Comparison of ENCODE assay signal across 1 cellular context in the genomic region with DNA sequence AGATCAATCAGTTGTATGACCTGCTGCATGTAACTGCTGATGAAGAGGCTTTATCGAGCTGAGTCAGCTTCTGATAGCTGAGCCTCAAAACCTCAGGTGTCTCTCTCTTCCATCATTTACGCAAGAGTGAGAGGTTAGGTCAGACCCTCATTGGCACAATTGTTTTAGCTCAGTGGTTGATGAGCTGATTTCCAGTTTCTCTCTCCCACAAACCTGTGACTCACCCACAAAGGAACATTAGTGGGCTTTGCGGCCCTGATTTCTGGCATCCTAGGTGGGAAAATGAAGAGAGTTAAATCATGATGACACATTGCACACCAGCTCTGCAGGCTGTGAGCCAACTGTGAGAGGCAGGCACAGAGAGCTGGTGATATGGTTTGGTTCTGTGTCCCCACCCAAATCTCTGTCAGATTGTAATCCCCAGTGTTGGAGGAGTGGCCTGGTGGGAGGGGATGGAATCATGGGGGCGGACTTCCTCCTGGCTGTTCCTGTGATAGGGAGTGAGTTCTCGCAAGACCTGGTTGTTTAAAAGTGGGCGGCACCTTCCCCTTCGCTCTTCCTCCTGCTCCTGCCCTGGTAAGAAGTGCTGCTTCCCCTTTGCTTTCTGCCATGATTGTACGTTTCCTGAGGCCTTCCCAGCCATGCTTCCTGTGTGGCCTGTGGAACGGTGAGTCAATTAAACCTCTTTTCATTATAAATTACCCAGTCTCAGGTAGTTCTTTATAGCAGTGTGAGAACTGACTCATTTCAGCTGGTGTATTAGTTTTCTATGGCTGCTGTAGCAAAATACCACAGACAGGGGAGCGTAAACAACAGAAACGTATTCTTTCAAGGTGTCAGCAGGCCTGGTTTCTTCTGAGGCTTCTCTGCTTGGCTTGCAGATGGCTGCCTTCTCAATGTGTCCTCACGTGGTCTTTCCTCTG.
TF ChIP-seq lines count a peak whose summit lies in the region.

No MANE protein-coding gene starts in this region.

TF ChIP-seq in GM23338, 12 proteins besides CTCF, POLR2A, EP300 and RAD21 (continued from another document):
- TF ChIP-seq, protein P1, sequence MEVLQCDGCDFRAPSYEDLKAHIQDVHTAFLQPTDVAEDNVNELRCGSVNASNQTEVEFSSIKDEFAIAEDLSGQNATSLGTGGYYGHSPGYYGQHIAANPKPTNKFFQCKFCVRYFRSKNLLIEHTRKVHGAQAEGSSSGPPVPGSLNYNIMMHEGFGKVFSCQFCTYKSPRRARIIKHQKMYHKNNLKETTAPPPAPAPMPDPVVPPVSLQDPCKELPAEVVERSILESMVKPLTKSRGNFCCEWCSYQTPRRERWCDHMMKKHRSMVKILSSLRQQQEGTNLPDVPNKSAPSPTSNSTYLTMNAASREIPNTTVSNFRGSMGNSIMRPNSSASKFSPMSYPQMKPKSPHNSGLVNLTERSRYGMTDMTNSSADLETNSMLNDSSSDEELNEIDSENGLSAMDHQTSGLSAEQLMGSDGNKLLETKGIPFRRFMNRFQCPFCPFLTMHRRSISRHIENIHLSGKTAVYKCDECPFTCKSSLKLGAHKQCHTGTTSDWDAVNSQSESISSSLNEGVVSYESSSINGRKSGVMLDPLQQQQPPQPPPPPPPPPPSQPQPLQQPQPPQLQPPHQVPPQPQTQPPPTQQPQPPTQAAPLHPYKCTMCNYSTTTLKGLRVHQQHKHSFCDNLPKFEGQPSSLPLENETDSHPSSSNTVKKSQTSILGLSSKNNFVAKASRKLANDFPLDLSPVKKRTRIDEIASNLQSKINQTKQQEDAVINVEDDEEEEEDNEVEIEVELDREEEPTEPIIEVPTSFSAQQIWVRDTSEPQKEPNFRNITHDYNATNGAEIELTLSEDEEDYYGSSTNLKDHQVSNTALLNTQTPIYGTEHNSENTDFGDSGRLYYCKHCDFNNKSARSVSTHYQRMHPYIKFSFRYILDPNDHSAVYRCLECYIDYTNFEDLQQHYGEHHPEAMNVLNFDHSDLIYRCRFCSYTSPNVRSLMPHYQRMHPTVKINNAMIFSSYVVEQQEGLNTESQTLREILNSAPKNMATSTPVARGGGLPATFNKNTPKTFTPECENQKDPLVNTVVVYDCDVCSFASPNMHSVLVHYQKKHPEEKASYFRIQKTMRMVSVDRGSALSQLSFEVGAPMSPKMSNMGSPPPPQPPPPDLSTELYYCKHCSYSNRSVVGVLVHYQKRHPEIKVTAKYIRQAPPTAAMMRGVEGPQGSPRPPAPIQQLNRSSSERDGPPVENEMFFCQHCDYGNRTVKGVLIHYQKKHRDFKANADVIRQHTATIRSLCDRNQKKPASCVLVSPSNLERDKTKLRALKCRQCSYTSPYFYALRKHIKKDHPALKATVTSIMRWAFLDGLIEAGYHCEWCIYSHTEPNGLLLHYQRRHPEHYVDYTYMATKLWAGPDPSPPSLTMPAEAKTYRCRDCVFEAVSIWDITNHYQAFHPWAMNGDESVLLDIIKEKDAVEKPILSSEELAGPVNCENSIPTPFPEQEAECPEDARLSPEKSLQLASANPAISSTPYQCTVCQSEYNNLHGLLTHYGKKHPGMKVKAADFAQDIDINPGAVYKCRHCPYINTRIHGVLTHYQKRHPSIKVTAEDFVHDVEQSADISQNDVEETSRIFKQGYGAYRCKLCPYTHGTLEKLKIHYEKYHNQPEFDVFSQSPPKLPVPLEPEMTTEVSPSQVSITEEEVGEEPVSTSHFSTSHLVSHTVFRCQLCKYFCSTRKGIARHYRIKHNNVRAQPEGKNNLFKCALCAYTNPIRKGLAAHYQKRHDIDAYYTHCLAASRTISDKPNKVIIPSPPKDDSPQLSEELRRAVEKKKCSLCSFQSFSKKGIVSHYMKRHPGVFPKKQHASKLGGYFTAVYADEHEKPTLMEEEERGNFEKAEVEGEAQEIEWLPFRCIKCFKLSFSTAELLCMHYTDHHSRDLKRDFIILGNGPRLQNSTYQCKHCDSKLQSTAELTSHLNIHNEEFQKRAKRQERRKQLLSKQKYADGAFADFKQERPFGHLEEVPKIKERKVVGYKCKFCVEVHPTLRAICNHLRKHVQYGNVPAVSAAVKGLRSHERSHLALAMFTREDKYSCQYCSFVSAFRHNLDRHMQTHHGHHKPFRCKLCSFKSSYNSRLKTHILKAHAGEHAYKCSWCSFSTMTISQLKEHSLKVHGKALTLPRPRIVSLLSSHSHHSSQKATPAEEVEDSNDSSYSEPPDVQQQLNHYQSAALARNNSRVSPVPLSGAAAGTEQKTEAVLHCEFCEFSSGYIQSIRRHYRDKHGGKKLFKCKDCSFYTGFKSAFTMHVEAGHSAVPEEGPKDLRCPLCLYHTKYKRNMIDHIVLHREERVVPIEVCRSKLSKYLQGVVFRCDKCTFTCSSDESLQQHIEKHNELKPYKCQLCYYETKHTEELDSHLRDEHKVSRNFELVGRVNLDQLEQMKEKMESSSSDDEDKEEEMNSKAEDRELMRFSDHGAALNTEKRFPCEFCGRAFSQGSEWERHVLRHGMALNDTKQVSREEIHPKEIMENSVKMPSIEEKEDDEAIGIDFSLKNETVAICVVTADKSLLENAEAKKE (CRISPR knock-in tag; IDR thresholded peaks at IDR 0.05): no peak
- TF ChIP-seq JUNB (IDR thresholded peaks at IDR 0.05; ENCODE audit: unreplicated experiment) (no peak), EZH2 (IDR thresholded peaks at IDR 0.05; ENCODE audit: low read depth, unreplicated experiment) (no peak), POLR2AphosphoS5 (IDR thresholded peaks at IDR 0.05; ENCODE audit: low read depth) (no peak), ZNF331 (CRISPR knock-in tag; IDR thresholded peaks at IDR 0.05; ENCODE audit: low read depth) (no peak), STAT1 (IDR thresholded peaks at IDR 0.05; ENCODE audit: unreplicated experiment) (no peak), EZH2phosphoT487 (IDR thresholded peaks at IDR 0.05; ENCODE audit: unreplicated experiment) (no peak)
- TF ChIP-seq, protein P2, sequence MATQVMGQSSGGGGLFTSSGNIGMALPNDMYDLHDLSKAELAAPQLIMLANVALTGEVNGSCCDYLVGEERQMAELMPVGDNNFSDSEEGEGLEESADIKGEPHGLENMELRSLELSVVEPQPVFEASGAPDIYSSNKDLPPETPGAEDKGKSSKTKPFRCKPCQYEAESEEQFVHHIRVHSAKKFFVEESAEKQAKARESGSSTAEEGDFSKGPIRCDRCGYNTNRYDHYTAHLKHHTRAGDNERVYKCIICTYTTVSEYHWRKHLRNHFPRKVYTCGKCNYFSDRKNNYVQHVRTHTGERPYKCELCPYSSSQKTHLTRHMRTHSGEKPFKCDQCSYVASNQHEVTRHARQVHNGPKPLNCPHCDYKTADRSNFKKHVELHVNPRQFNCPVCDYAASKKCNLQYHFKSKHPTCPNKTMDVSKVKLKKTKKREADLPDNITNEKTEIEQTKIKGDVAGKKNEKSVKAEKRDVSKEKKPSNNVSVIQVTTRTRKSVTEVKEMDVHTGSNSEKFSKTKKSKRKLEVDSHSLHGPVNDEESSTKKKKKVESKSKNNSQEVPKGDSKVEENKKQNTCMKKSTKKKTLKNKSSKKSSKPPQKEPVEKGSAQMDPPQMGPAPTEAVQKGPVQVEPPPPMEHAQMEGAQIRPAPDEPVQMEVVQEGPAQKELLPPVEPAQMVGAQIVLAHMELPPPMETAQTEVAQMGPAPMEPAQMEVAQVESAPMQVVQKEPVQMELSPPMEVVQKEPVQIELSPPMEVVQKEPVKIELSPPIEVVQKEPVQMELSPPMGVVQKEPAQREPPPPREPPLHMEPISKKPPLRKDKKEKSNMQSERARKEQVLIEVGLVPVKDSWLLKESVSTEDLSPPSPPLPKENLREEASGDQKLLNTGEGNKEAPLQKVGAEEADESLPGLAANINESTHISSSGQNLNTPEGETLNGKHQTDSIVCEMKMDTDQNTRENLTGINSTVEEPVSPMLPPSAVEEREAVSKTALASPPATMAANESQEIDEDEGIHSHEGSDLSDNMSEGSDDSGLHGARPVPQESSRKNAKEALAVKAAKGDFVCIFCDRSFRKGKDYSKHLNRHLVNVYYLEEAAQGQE (IDR thresholded peaks at IDR 0.05; ENCODE audit: unreplicated experiment): no peak
- TF ChIP-seq, protein P3, sequence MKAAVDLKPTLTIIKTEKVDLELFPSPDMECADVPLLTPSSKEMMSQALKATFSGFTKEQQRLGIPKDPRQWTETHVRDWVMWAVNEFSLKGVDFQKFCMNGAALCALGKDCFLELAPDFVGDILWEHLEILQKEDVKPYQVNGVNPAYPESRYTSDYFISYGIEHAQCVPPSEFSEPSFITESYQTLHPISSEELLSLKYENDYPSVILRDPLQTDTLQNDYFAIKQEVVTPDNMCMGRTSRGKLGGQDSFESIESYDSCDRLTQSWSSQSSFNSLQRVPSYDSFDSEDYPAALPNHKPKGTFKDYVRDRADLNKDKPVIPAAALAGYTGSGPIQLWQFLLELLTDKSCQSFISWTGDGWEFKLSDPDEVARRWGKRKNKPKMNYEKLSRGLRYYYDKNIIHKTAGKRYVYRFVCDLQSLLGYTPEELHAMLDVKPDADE (IDR thresholded peaks at IDR 0.05): no peak
TF ChIP-seq in GM23338: peak in this region for 0.
